In the genomic region with DNA sequence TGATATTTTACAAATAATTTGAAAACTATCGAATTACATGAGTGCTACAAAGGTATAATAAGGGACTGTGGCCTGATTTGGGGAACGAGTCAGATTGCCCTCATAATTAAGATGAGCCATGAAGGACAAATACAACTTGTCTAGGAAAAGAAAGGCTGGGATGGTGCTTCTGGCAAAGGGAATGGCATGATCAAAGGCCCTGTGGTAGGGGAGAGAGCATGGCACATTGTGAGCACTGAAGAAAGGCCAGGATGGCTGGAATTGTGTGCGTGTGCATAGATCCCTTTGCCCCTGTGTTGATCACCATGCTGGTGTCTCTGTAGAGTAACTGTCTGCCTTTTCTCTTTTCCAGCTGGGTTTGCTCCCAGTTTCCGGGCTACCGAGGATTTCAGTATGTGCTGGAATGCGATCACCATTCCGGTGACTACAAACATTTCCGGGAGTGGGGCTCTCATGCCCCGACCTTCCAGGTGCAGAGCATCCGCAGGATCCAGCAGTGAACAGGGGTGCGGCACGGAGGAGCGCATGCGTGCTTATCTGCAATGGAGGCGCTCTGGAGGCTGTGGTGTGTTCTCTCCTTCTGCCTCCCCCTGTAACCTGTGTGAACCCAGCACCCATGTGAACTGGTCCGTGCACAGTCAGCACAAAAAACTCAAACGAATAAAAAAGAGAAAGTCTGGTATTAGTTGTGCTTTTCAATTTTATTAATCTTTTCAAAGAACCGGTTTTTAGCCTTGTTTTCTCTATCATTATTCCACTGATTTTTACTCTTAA, we compare ENCODE assay signal across 1 cellular context.
A peak's percentile ranks its signal among the peaks of the same experiment; 100 is the strongest.
TF ChIP-seq lines count a peak whose summit lies in the region.

No MANE protein-coding gene starts in this region.

TF ChIP-seq in K562, 482 proteins besides CTCF, POLR2A, EP300 and RAD21:
- TF ChIP-seq BCL6 (CRISPR knock-in tag; IDR thresholded peaks at IDR 0.05) (no peak), RBM25 (IDR thresholded peaks at IDR 0.05; ENCODE audit: low read depth, low read length, severe bottlenecking) (peak; percentile 93), DMBX1 (CRISPR knock-in tag; IDR thresholded peaks at IDR 0.05; ENCODE audit: borderline replicate concordance) (peak; percentile 68), HNRNPH1 (optimal IDR thresholded peaks at IDR 0.05; ENCODE audit: low read depth, low read length) (no peak), MAFG (tag; conservative IDR thresholded peaks at IDR 0.05) (peak; percentile 70), CBFA2T3 (IDR thresholded peaks at IDR 0.05) (0 out of 2 replicates have a peak, but pooled peaks have one; percentile 12), RBFOX2 (IDR thresholded peaks at IDR 0.05; ENCODE audit: low read depth, low read length) (0 out of 2 replicates have a peak, but pooled peaks have one; percentile 29), ATF7 (IDR thresholded peaks at IDR 0.05) (no peak), MTA3 (IDR thresholded peaks at IDR 0.05; ENCODE audit: borderline replicate concordance) (0 out of 2 replicates have a peak, but pooled peaks have one; percentile 12), ZNF316 (IDR thresholded peaks at IDR 0.05) (peak; percentile 96), MAFK (IDR thresholded peaks at IDR 0.05; ENCODE audit: low read length) (peak; percentile 77), MAFF (IDR thresholded peaks at IDR 0.05; ENCODE audit: low read length) (peak; percentile 75), HDAC1 (IDR thresholded peaks at IDR 0.05) (no peak), NRF1 (conservative IDR thresholded peaks at IDR 0.05 in 1 of 2, IDR thresholded peaks at IDR 0.05 in 1 of 2) (peak; percentile 86 to 88), SMAD4 (CRISPR knock-in tag; conservative IDR thresholded peaks at IDR 0.05) (peak; percentile 58; the same call in 1 of the 2 replicates), ZC3H11A (IDR thresholded peaks at IDR 0.05; ENCODE audit: low read depth, low read length) (no peak), ZNF197 (CRISPR knock-in tag; IDR thresholded peaks at IDR 0.05; ENCODE audit: low read depth) (no peak), C11orf30 (IDR thresholded peaks at IDR 0.05; ENCODE audit: low read depth) (peak; percentile 88), CXXC5 (CRISPR knock-in tag; IDR thresholded peaks at IDR 0.05) (peak; percentile 44), YY1 (IDR thresholded peaks at IDR 0.05; ENCODE audit: borderline replicate concordance in 1 of 3, control insufficient read depth in 1 of 3, extremely low read depth in 1 of 3, insufficient read depth in 3 of 3, insufficient read length in 1 of 3, insufficient replicate concordance in 2 of 3, low read depth in 1 of 3, low read length in 2 of 3) (peak in 2 of 3 experiments; percentile 13 to 76), HDAC3 (IDR thresholded peaks at IDR 0.05; ENCODE audit: borderline replicate concordance, partially characterized antibody) (no peak)
- TF ChIP-seq, protein P1, sequence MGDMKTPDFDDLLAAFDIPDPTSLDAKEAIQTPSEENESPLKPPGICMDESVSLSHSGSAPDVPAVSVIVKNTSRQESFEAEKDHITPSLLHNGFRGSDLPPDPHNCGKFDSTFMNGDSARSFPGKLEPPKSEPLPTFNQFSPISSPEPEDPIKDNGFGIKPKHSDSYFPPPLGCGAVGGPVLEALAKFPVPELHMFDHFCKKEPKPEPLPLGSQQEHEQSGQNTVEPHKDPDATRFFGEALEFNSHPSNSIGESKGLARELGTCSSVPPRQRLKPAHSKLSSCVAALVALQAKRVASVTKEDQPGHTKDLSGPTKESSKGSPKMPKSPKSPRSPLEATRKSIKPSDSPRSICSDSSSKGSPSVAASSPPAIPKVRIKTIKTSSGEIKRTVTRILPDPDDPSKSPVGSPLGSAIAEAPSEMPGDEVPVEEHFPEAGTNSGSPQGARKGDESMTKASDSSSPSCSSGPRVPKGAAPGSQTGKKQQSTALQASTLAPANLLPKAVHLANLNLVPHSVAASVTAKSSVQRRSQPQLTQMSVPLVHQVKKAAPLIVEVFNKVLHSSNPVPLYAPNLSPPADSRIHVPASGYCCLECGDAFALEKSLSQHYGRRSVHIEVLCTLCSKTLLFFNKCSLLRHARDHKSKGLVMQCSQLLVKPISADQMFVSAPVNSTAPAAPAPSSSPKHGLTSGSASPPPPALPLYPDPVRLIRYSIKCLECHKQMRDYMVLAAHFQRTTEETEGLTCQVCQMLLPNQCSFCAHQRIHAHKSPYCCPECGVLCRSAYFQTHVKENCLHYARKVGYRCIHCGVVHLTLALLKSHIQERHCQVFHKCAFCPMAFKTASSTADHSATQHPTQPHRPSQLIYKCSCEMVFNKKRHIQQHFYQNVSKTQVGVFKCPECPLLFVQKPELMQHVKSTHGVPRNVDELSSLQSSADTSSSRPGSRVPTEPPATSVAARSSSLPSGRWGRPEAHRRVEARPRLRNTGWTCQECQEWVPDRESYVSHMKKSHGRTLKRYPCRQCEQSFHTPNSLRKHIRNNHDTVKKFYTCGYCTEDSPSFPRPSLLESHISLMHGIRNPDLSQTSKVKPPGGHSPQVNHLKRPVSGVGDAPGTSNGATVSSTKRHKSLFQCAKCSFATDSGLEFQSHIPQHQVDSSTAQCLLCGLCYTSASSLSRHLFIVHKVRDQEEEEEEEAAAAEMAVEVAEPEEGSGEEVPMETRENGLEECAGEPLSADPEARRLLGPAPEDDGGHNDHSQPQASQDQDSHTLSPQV (IDR thresholded peaks at IDR 0.05), result peak; percentile 88
- TF ChIP-seq, protein P2, sequence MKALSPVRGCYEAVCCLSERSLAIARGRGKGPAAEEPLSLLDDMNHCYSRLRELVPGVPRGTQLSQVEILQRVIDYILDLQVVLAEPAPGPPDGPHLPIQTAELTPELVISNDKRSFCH (CRISPR knock-in tag; IDR thresholded peaks at IDR 0.05), result no peak
- TF ChIP-seq, protein P2 (tag; IDR thresholded peaks at IDR 0.05), result peak; percentile 84
- TF ChIP-seq, protein P3, sequence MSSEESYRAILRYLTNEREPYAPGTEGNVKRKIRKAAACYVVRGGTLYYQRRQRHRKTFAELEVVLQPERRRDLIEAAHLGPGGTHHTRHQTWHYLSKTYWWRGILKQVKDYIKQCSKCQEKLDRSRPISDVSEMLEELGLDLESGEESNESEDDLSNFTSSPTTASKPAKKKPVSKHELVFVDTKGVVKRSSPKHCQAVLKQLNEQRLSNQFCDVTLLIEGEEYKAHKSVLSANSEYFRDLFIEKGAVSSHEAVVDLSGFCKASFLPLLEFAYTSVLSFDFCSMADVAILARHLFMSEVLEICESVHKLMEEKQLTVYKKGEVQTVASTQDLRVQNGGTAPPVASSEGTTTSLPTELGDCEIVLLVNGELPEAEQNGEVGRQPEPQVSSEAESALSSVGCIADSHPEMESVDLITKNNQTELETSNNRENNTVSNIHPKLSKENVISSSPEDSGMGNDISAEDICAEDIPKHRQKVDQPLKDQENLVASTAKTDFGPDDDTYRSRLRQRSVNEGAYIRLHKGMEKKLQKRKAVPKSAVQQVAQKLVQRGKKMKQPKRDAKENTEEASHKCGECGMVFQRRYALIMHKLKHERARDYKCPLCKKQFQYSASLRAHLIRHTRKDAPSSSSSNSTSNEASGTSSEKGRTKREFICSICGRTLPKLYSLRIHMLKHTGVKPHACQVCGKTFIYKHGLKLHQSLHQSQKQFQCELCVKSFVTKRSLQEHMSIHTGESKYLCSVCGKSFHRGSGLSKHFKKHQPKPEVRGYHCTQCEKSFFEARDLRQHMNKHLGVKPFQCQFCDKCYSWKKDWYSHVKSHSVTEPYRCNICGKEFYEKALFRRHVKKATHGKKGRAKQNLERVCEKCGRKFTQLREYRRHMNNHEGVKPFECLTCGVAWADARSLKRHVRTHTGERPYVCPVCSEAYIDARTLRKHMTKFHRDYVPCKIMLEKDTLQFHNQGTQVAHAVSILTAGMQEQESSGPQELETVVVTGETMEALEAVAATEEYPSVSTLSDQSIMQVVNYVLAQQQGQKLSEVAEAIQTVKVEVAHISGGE (CRISPR knock-in tag; IDR thresholded peaks at IDR 0.05), result peak in 1 of 3 experiments; percentile 33; a peak in 1 of 6 replicates
- TF ChIP-seq, protein P4, sequence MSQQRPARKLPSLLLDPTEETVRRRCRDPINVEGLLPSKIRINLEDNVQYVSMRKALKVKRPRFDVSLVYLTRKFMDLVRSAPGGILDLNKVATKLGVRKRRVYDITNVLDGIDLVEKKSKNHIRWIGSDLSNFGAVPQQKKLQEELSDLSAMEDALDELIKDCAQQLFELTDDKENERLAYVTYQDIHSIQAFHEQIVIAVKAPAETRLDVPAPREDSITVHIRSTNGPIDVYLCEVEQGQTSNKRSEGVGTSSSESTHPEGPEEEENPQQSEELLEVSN (IDR thresholded peaks at IDR 0.05; ENCODE audit: borderline replicate concordance in 1 of 2, extremely low read depth in 1 of 2, insufficient read depth in 1 of 2, insufficient read length in 1 of 2, low read depth in 1 of 2, low read length in 1 of 2, poor library complexity in 1 of 2, severe bottlenecking in 1 of 2), result peak in 1 of 2 experiments; percentile 11
- TF ChIP-seq, protein P5, sequence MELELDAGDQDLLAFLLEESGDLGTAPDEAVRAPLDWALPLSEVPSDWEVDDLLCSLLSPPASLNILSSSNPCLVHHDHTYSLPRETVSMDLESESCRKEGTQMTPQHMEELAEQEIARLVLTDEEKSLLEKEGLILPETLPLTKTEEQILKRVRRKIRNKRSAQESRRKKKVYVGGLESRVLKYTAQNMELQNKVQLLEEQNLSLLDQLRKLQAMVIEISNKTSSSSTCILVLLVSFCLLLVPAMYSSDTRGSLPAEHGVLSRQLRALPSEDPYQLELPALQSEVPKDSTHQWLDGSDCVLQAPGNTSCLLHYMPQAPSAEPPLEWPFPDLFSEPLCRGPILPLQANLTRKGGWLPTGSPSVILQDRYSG (tag; conservative IDR thresholded peaks at IDR 0.05; ENCODE audit: low read depth), result peak; percentile 61; the same call in 1 of the 2 replicates
